ENCODE assay signal across 8 cellular contexts in genomic region chr17:29929006-29929543, GRCh38. TPM values are rescaled to one million over a fixed set of nuclear protein-coding genes. Genes with fewer than 3 reads are reported as not detected.
DNase-seq lines count a peak whose midpoint lies in the region; ATAC-seq and TF ChIP-seq lines count a peak whose summit lies in the region.

No MANE protein-coding gene starts in this region.

- H3K27me3 ChIP-seq in kidney epithelial cell (ENCODE audit: control insufficient read depth, insufficient read depth, low read length), result no peaks in the 10 kb centered on the region

- no peak for TF ChIP-seq CTCF in AG09309 (IDR thresholded peaks at IDR 0.05; ENCODE audit: control insufficient read depth, insufficient read depth, low read depth, low read length, missing control alignments)
- no peak for TF ChIP-seq CTCF in kidney epithelial cell (IDR thresholded peaks at IDR 0.05; ENCODE audit: insufficient read depth, low read length, poor library complexity, severe bottlenecking)

- no peaks in the 10 kb centered on the region for H3K36me3 ChIP-seq in kidney epithelial cell (ENCODE audit: control insufficient read depth, insufficient read depth, low read length)

- H3K4me3 ChIP-seq in AG09309 (ENCODE audit: control insufficient read depth, low read depth, low read length), result peak overlapping the region; percentile 72
- peak overlapping the region; percentile 79 for H3K4me3 ChIP-seq in kidney epithelial cell (ENCODE audit: low read depth, low read length)

- peak; percentile 10 for ATAC-seq in GM21528 (IDR thresholded peaks at IDR 0.05; ENCODE audit: low FRiP score, unreplicated experiment)
- no peak for ATAC-seq in GM21515 (IDR thresholded peaks at IDR 0.05; ENCODE audit: unreplicated experiment)
- no peak for ATAC-seq in GM18909 (IDR thresholded peaks at IDR 0.05; ENCODE audit: poor library complexity, unreplicated experiment)

- no peak for DNase-seq in AG09309 (ENCODE audit: low read depth)
- peak; percentile 78 for DNase-seq in NCI-H82 (lab: John Stamatoyannopoulos, UW)
- peak; percentile 17 for DNase-seq in brain pericyte (ENCODE audit: low read depth, low spot score)
- no peak for DNase-seq in kidney epithelial cell (ENCODE audit: low read depth)
- DNase-seq in superior temporal gyrus (ENCODE audit: extremely low spot score), result peak; percentile 52

RNA-seq across cellular contexts. Expression of gene SSH2, which starts 1.0 kb away (rescaled TPM):
- 9.8 and 13.6 TPM in 2 replicates for total RNA-seq in kidney epithelial cell

RNA-seq across cellular contexts. Expression of gene EFCAB5, which starts 12.4 kb away (rescaled TPM):
- total RNA-seq in kidney epithelial cell, result 0.08 and 0.21 TPM in 2 replicates

Comparison
In these comparisons a context has a peak if more than half of its experiments do, and no peak if none do; other contexts are left out.
1. DNase-seq: peak in NCI-H82 (single experiment), brain pericyte (single experiment) and superior temporal gyrus (single experiment); none in AG09309 (single experiment) and kidney epithelial cell (single experiment).